ENCODE assay signal across 23 cellular contexts in genomic region chrX:133587071-133587470, GRCh38.
"Had no signal": no experiment of that assay in that cellular context is flagged by ENCODE, and none has a peak within 500 bp of the region (broad histone marks: within the 10 kb centered on the region; RNA-seq: fewer than 3 reads in every experiment).

No MANE protein-coding gene starts in this region.

- H3K9me3 ChIP-seq: colonic mucosa, esophagus muscularis mucosa, gastroesophageal sphincter, left lung, lower lobe of right lung had no signal

- H2AFZ ChIP-seq: hepatocyte had no signal

- FAIRE-seq: endometrium, frontal cortex, islet of Langerhans, keratinocyte had no signal

- H3K27ac Mint-ChIP-seq: dendritic cell treated with granulocyte-macrophage colony-stimulating factor and Interleukin-4, amounts not matched to agents 40 ng/mL and 50 ng/mL, for 4 days; effector memory CD8-positive, alpha-beta T cell; endodermal cell had no signal

- H3K4me2 ChIP-seq: hepatocyte had no signal

- H3K36me3 ChIP-seq: colonic mucosa, esophagus muscularis mucosa, gastroesophageal sphincter, left lung, lower lobe of right lung had no signal

- H3K79me2 ChIP-seq: hepatocyte had no signal

- H3K9me3 Mint-ChIP-seq: dendritic cell treated with granulocyte-macrophage colony-stimulating factor and Interleukin-4, amounts not matched to agents 40 ng/mL and 50 ng/mL, for 4 days; endodermal cell had no signal

- H3K4me3 Mint-ChIP-seq: dendritic cell treated with granulocyte-macrophage colony-stimulating factor and Interleukin-4, amounts not matched to agents 40 ng/mL and 50 ng/mL, for 4 days; effector memory CD8-positive, alpha-beta T cell; endodermal cell had no signal

- H3K4me1 ChIP-seq: colonic mucosa, esophagus muscularis mucosa, foreskin keratinocyte, gastroesophageal sphincter, left lung, lower lobe of right lung had no signal

- H3K4me3 ChIP-seq: colonic mucosa, esophagus muscularis mucosa, gastroesophageal sphincter, hepatocyte, left lung, lower lobe of right lung had no signal

- H3K27me3 ChIP-seq: colonic mucosa, esophagus muscularis mucosa, foreskin keratinocyte, gastroesophageal sphincter, hepatocyte, left lung had no signal

- DNase-seq: colonic mucosa; cortex of kidney; effector CD8-positive, alpha-beta T cell; effector memory CD8-positive, alpha-beta T cell; endodermal cell; foreskin keratinocyte; glutamatergic neuron; head of caudate nucleus; hypothalamus; left cardiac atrium; left lung; left ventricle myocardium superior; lower lobe of right lung; mesenchymal stem cell; midbrain had no signal

- ATAC-seq: effector memory CD8-positive, alpha-beta T cell; foreskin keratinocyte; gastroesophageal sphincter; left cardiac atrium; left lung; left ventricle myocardium superior; lower lobe of right lung had no signal

- H3K27me3 Mint-ChIP-seq: dendritic cell treated with granulocyte-macrophage colony-stimulating factor and Interleukin-4, amounts not matched to agents 40 ng/mL and 50 ng/mL, for 4 days; effector memory CD8-positive, alpha-beta T cell had no signal

- H3K27ac ChIP-seq: colonic mucosa, esophagus muscularis mucosa, foreskin keratinocyte, gastroesophageal sphincter, hepatocyte, left lung, lower lobe of right lung had no signal
